Comparison of ENCODE assay signal across 1 cellular context in genomic region chr11:31422703-31423102, GRCh38.
TF ChIP-seq lines count a peak whose summit lies in the region.

No MANE protein-coding gene starts in this region.

TF ChIP-seq in GM23338, 12 proteins besides CTCF, POLR2A, EP300 and RAD21 (continued from another document):
- no peak for TF ChIP-seq REST (IDR thresholded peaks at IDR 0.05; ENCODE audit: unreplicated experiment)
